Comparison of ENCODE assay signal across 9 cellular contexts in genomic region chr6:160030103-160030502, GRCh38.
DNase-seq lines count a peak whose midpoint lies in the region; ATAC-seq and TF ChIP-seq lines count a peak whose summit lies in the region.
"Had no signal": no experiment of that assay in that cellular context is flagged by ENCODE, and none has a peak within 500 bp of the region (broad histone marks: within the 10 kb centered on the region; RNA-seq: fewer than 3 reads in every experiment).

No MANE protein-coding gene starts in this region.

- H3K27ac ChIP-seq in HUES48 (ENCODE audit: low read depth, low read length): no peak overlapping the region
- H3K27ac ChIP-seq in left ventricle myocardium inferior (replicated peaks): peak overlapping the region; percentile 81
- peak overlapping the region; percentile 80 for H3K27ac ChIP-seq in psoas muscle

- H3K4me1 ChIP-seq in HUES48 (ENCODE audit: control insufficient read depth, insufficient read depth, low read length) (no peaks in the 10 kb centered on the region), adipocyte (ENCODE audit: control insufficient read depth, insufficient read depth, low read length) (peaks cover 18% of the 10 kb centered on the region), left ventricle myocardium inferior (peaks cover 30% of the 10 kb centered on the region), psoas muscle (peaks cover 48% of the 10 kb centered on the region)

- H3K4me3 ChIP-seq in HUES48 (ENCODE audit: low read depth, low read length) (no peak overlapping the region), adipocyte (ENCODE audit: low read length) (peak overlapping the region; percentile 13), left ventricle myocardium inferior (peak overlapping the region; percentile 11), psoas muscle (no peak overlapping the region)

- 7 to 18% (median 10%) methylated on average over 5 of the region's 5 CpGs for WGBS in psoas muscle, 3 donors

- TF ChIP-seq CTCF in left ventricle myocardium inferior (IDR thresholded peaks at IDR 0.05; ENCODE audit: borderline replicate concordance) (no peak), psoas muscle (IDR thresholded peaks at IDR 0.05) (no peak)

- H3K9ac ChIP-seq in HUES48 (ENCODE audit: low read depth, low read length): peak overlapping the region; percentile 36; the same call in 1 of the 2 replicates
- H3K9ac ChIP-seq in adipocyte (ENCODE audit: low read length): no peak overlapping the region

- no peaks in the 10 kb centered on the region for H3K27me3 ChIP-seq in HUES48 (ENCODE audit: control insufficient read depth, insufficient read depth, low read length)
- H3K27me3 ChIP-seq in adipocyte (replicated peaks; ENCODE audit: control insufficient read depth, insufficient read depth, low read length): no peaks in the 10 kb centered on the region
- no peaks in the 10 kb centered on the region for H3K27me3 ChIP-seq in left ventricle myocardium inferior (ENCODE audit: low read depth)
- no peaks in the 10 kb centered on the region for H3K27me3 ChIP-seq in psoas muscle (ENCODE audit: insufficient read depth in 3 of 3, low read length in 2 of 3)

- H3K36me3 ChIP-seq in HUES48 (ENCODE audit: control insufficient read depth, insufficient read depth, low read length): peaks cover 97% of the 10 kb centered on the region
- H3K36me3 ChIP-seq in adipocyte (ENCODE audit: control insufficient read depth, insufficient read depth, low read length, severe bottlenecking): peaks cover 77% of the 10 kb centered on the region
- H3K36me3 ChIP-seq in left ventricle myocardium inferior: peaks cover 66% of the 10 kb centered on the region
- peaks cover 6 to 67% of the 10 kb centered on the region in 2 donors for H3K36me3 ChIP-seq in psoas muscle (ENCODE audit: insufficient read depth in 1 of 2, low read depth in 1 of 2)

- intact Hi-C loops in left ventricle myocardium inferior (cut with micrococcal nuclease): loop anchor here (10.0 kb wide), 1 partner anchor 45 kb away; no protein-coding TSS in a partner anchor
- intact Hi-C loops in psoas muscle (cut with DNase I): loop anchor here (1.0 to 10.0 kb wide), 3 partner anchors 62 to 235 kb away; partner anchors contain the start of gene MRPL18 (in 1 of the 2)

- peak; percentile 97 for DNase-seq in adipocyte (ENCODE audit: low read depth)
- DNase-seq in left ventricle myocardium inferior: peak; percentile 90
- DNase-seq in psoas muscle: peak; percentile 92 to 95
- no peak for DNase-seq in SIG-M5 treated with dmso at 0.1 percent for 504 hours (lab: John Stamatoyannopoulos, UW; ENCODE audit: unreplicated experiment)
- no peak for DNase-seq in cortex of kidney (lab: John Stamatoyannopoulos, UW)
- DNase-seq in central memory CD4-positive, alpha-beta T cell: no peak

- H3K9me3 ChIP-seq in HUES48 (ENCODE audit: control insufficient read depth, insufficient read depth, low read length) (no peaks in the 10 kb centered on the region), adipocyte (ENCODE audit: control insufficient read depth, low read length) (no peaks in the 10 kb centered on the region), left ventricle myocardium inferior (replicated peaks) (no peaks in the 10 kb centered on the region), psoas muscle (no peaks in the 10 kb centered on the region)

- peak; percentile 88 to 92 (median 90) for ATAC-seq in psoas muscle
- ATAC-seq in HG03442 (IDR thresholded peaks at IDR 0.05; ENCODE audit: unreplicated experiment): no peak
- ATAC-seq: Panc1 had no signal

Comparison
In these comparisons a context has a peak if more than half of its experiments do, and no peak if none do; other contexts are left out.
1. H3K4me3 ChIP-seq: peak in adipocyte (single experiment) and left ventricle myocardium inferior (single experiment); none in HUES48 (single experiment) and psoas muscle (single experiment).
2. DNase-seq: peak in adipocyte (single experiment), left ventricle myocardium inferior (single experiment) and psoas muscle (2 of 2); none in SIG-M5 treated with dmso at 0.1 percent for 504 hours (single experiment), cortex of kidney (single experiment) and central memory CD4-positive, alpha-beta T cell (single experiment).